Comparison of ENCODE assay signal across 6 cellular contexts in the genomic region with DNA sequence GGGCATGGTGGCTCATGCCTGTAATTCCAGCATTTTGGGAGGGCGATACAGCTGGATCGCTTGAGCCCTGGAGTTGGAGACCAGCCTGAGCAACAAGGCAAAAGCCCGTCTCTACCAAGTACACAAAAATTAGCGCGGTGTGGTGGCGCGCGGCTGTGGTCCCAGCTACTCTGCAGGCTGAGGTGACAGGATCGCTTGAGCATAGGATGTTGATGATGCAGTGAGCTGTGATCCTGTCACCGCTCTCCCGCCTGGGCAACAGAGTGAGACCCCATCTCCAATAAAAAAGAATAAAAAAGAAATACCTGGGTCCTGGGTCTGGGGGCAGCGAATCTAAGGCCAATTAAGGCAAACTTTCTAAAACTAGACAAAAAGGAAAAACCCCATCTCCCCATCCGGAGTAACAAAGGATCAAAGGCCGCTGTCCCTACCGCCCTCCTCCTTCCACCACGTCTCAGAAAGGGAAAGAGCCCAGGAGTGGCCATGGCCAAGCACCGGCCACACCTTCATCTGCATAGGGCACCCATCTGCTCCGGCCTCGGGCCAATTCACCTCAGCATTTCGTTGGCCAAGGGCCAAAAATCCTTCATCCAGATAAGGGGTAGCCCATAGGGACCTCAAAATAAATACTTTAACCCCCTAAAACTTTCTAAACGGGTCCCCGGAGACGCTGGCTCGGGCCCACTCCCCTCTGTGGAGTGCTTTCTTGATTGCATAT. TPM values are rescaled to one million over a fixed set of nuclear protein-coding genes. Genes with fewer than 3 reads are reported as not detected.
A peak's percentile ranks its signal among the peaks of the same experiment; 100 is the strongest.
DNase-seq lines count a peak whose midpoint lies in the region; ATAC-seq, FAIRE-seq and TF ChIP-seq lines count a peak whose summit lies in the region.

No MANE protein-coding gene starts in this region.

- no peak for TF ChIP-seq POLR2A in esophagus squamous epithelium (IDR thresholded peaks at IDR 0.05)

- H3K27ac ChIP-seq in esophagus squamous epithelium = peak overlapping the region; percentile 88 to 92 (median 92)

- H3K9me3 ChIP-seq in esophagus squamous epithelium = no peaks in the 10 kb centered on the region
- H3K9me3 ChIP-seq in skeletal muscle satellite cell (replicated peaks; ENCODE audit: low read length) = no peaks in the 10 kb centered on the region

- no peak for FAIRE-seq in D721Med (lab: Jason Lieb, UNC)

- TF ChIP-seq CTCF in esophagus squamous epithelium (IDR thresholded peaks at IDR 0.05) (no peak), D721Med (IDR thresholded peaks at IDR 0.05; ENCODE audit: insufficient read depth, missing control alignments) (no peak)

- H3K4me3 ChIP-seq in esophagus squamous epithelium (peak overlapping the region; percentile 49 to 75 (median 68)), skeletal muscle satellite cell (ENCODE audit: low read length) (peak overlapping the region; percentile 100)

- DNase-seq in NCI-H774 (lab: John Stamatoyannopoulos, UW) (peak; percentile 3), esophagus squamous epithelium (lab: John Stamatoyannopoulos, UW) (no peak), D721Med (ENCODE audit: insufficient read length, low spot score) (no peak)

- H3K27me3 ChIP-seq in esophagus squamous epithelium (no peaks in the 10 kb centered on the region), skeletal muscle satellite cell (ENCODE audit: control insufficient read depth, insufficient read depth, low read length) (no peaks in the 10 kb centered on the region)

- intact Hi-C loops in esophagus squamous epithelium (cut with DNase I) = no loop called here

- WGBS in esophagus squamous epithelium, 2 donors = 15 to 39% methylated on average over 10 to 21 of the region's 24 CpGs

- H3K4me2 ChIP-seq in skeletal muscle satellite cell (ENCODE audit: low read length) = peak overlapping the region; percentile 98

- peaks cover 4 to 25% (median 7%) of the 10 kb centered on the region in 3 donors for H3K4me1 ChIP-seq in esophagus squamous epithelium
- H3K4me1 ChIP-seq in skeletal muscle satellite cell (ENCODE audit: control insufficient read depth, insufficient read depth, low read length) = peaks cover 5% of the 10 kb centered on the region

- H3K9ac ChIP-seq in skeletal muscle satellite cell (ENCODE audit: low read depth, low read length) = peak overlapping the region; percentile 99

- H3K36me3 ChIP-seq in esophagus squamous epithelium (peaks cover 0 to 38% (median 0%) of the 10 kb centered on the region in 3 donors), skeletal muscle satellite cell (ENCODE audit: insufficient read depth, low read length) (peaks cover 8% of the 10 kb centered on the region)

- ATAC-seq in GM18909 (IDR thresholded peaks at IDR 0.05; ENCODE audit: poor library complexity, unreplicated experiment) = peak; percentile 16
- ATAC-seq in HG03139 (IDR thresholded peaks at IDR 0.05; ENCODE audit: unreplicated experiment) = no peak

RNA-seq across cellular contexts. Expression of a gene that starts 0.8 kb away (rescaled TPM):
- 10 to 100 TPM in 1 of 4 donors, 1 to 10 TPM in 3; 2.3 to 10.5 (median 5.5) TPM for total RNA-seq in esophagus squamous epithelium
- total RNA-seq in skeletal muscle satellite cell (2012; rRNA removed) = 4.8 and 7.4 TPM in 2 replicates

RNA-seq across cellular contexts. Expression of a gene that starts 26.6 kb away (rescaled TPM):
- 1 to 10 TPM; 1.8 to 6.3 (median 4.1) TPM for total RNA-seq in esophagus squamous epithelium
- total RNA-seq in skeletal muscle satellite cell (2012; rRNA removed) = 3.1 and 3.5 TPM in 2 replicates

RNA-seq across cellular contexts. Expression of a gene that starts 39.2 kb away (rescaled TPM):
- total RNA-seq in esophagus squamous epithelium = 10 to 100 TPM in 3 of 4 donors, 1 to 10 TPM in 1; 9.1 to 15.1 (median 13.3) TPM
- 16.7 and 22.5 TPM in 2 replicates for total RNA-seq in skeletal muscle satellite cell (2012; rRNA removed)
